15 cellular contexts compared by ENCODE assay signal in the genomic region with DNA sequence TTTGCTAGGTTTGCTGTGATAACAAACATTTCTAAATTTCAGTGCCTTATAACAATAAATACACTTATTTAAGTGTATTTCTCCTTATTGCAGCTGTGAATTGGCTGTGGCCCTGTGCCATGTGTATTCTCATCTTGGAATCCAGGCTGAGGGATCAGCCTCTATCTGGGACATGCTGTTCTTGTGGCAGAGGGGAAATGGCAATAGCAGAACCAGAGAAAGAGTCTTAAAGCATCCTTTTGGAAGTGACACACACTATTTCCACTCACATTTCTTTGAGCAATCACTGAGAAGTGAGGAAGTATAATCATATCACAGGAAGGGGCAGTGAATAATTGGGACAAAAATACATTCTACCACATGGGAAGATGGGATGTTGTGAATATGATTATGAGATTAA.
DNase-seq lines count a peak whose midpoint lies in the region; ATAC-seq and TF ChIP-seq lines count a peak whose summit lies in the region.
"Had no signal": no experiment of that assay in that cellular context is flagged by ENCODE, and none has a peak within 500 bp of the region (broad histone marks: within the 10 kb centered on the region; RNA-seq: fewer than 3 reads in every experiment).

No MANE protein-coding gene starts in this region.

- H3K9me3 Mint-ChIP-seq in progenitor cell of endocrine pancreas (ENCODE audit: low read depth) (no peaks in the 10 kb centered on the region), T-cell (peaks cover 0 to 4% (median 0%) of the 10 kb centered on the region in 3 donors)
- H3K9me3 Mint-ChIP-seq: GM23338 had no signal

- CTCF ChIA-PET in T-cell (lab: Charles Lee), result no interaction called here

- no peak overlapping the region for H3K4me3 Mint-ChIP-seq in progenitor cell of endocrine pancreas (ENCODE audit: low read depth)
- no peak overlapping the region for H3K4me3 Mint-ChIP-seq in T-cell
- H3K4me3 Mint-ChIP-seq: CD4-positive, CD25-positive, alpha-beta regulatory T cell; GM23338 had no signal

- H3K27me3 ChIP-seq in left ventricle myocardium inferior (ENCODE audit: low read depth), result no peaks in the 10 kb centered on the region
- H3K27me3 ChIP-seq: BLaER1 treated with 17β-estradiol and CSF1 and Interleukin-3, amounts not matched to agents 10 nM and 100 nM had no signal

- intact Hi-C loops in left ventricle myocardium inferior (cut with micrococcal nuclease), result no loop called here
- intact Hi-C loops in cardiac septum (cut with DNase I), result no loop called here

- POLR2A ChIA-PET in T-cell (lab: Charles Lee), result no interaction called here

- ATAC-seq in T-cell (replicated peaks in 1 of 4), result no peak
- ATAC-seq: GM23338 had no signal

- peaks cover 4% of the 10 kb centered on the region for H3K9me3 ChIP-seq in left ventricle myocardium inferior (replicated peaks)

- H3K36me3 Mint-ChIP-seq in progenitor cell of endocrine pancreas (ENCODE audit: insufficient read depth), result peaks cover 3% of the 10 kb centered on the region
- peaks cover 38% of the 10 kb centered on the region for H3K36me3 Mint-ChIP-seq in T-cell

- H3K27me3 Mint-ChIP-seq in progenitor cell of endocrine pancreas, result no peaks in the 10 kb centered on the region
- H3K27me3 Mint-ChIP-seq in T-cell, result no peaks in the 10 kb centered on the region
- H3K27me3 Mint-ChIP-seq: CD4-positive, CD25-positive, alpha-beta regulatory T cell had no signal

- no peak overlapping the region for H3K4me3 ChIP-seq in left ventricle myocardium inferior
- H3K4me3 ChIP-seq in cardiac fibroblast (replicated peaks in 1 of 2; ENCODE audit: low read depth in 2 of 2, low read length in 2 of 2), result no peak overlapping the region
- H3K4me3 ChIP-seq in fibroblast of pulmonary artery (replicated peaks; ENCODE audit: low read depth, low read length), result no peak overlapping the region
- H3K4me3 ChIP-seq: BLaER1 treated with 17β-estradiol and CSF1 and Interleukin-3, amounts not matched to agents 10 nM and 100 nM; GM23338 had no signal

- no peak for TF ChIP-seq CTCF in left ventricle myocardium inferior (IDR thresholded peaks at IDR 0.05; ENCODE audit: borderline replicate concordance)
- TF ChIP-seq CTCF in cardiac fibroblast (IDR thresholded peaks at IDR 0.05; ENCODE audit: low read depth, low read length), result no peak
- TF ChIP-seq CTCF in fibroblast of pulmonary artery (IDR thresholded peaks at IDR 0.05; ENCODE audit: low read length, missing control alignments), result no peak
- no peak for TF ChIP-seq CTCF in progenitor cell of endocrine pancreas (IDR thresholded peaks at IDR 0.05; ENCODE audit: unreplicated experiment)

- peak overlapping the region; percentile 14 for H3K27ac ChIP-seq in left ventricle myocardium inferior (replicated peaks)
- H3K27ac ChIP-seq: BLaER1 treated with 17β-estradiol and CSF1 and Interleukin-3, amounts not matched to agents 10 nM and 100 nM had no signal

- H3K27ac Mint-ChIP-seq in progenitor cell of endocrine pancreas (no peak overlapping the region), T-cell (no peak overlapping the region)
- H3K27ac Mint-ChIP-seq: CD4-positive, CD25-positive, alpha-beta regulatory T cell; GM23338 had no signal

- peaks cover 23% of the 10 kb centered on the region for H3K36me3 ChIP-seq in left ventricle myocardium inferior

- H3K4me1 Mint-ChIP-seq in progenitor cell of endocrine pancreas (ENCODE audit: low read depth) (no peaks in the 10 kb centered on the region), T-cell (no peaks in the 10 kb centered on the region)
- H3K4me1 Mint-ChIP-seq: CD4-positive, CD25-positive, alpha-beta regulatory T cell; GM23338 had no signal

- no peaks in the 10 kb centered on the region for H3K4me1 ChIP-seq in left ventricle myocardium inferior

- DNase-seq in left ventricle myocardium inferior (no peak), cardiac septum (ENCODE audit: low spot score) (no peak), cardiac fibroblast (ENCODE audit: low read depth in 2 of 2) (peak; percentile 23 to 43), fibroblast of pulmonary artery (ENCODE audit: low read depth) (peak; percentile 29), progenitor cell of endocrine pancreas (ENCODE audit: low spot score, unreplicated experiment) (no peak), hippocampal formation (lab: John Stamatoyannopoulos, UW) (no peak), T1000 (lab: John Stamatoyannopoulos, UW) (no peak), T-cell (no peak)
- DNase-seq: 8988T; ACHN; CD4-positive, CD25-positive, alpha-beta regulatory T cell; DMS 273 treated with DMSO at 0.1 percent for 48 hours; H7 had no signal

Comparison
In these comparisons a context has a peak if more than half of its experiments do, and no peak if none do; other contexts are left out.
1. DNase-seq: peak in cardiac fibroblast (2 of 2) and fibroblast of pulmonary artery (single experiment); none in left ventricle myocardium inferior (single experiment), cardiac septum (single experiment), progenitor cell of endocrine pancreas (single experiment), hippocampal formation (0 of 2), T1000 (single experiment) and T-cell (0 of 34).